In genomic region chr20:4556781-4557180, GRCh38 we compare ENCODE assay signal across 26 cellular contexts.
"Had no signal": no experiment of that assay in that cellular context is flagged by ENCODE, and none has a peak within 500 bp of the region (broad histone marks: within the 10 kb centered on the region; RNA-seq: fewer than 3 reads in every experiment).

No MANE protein-coding gene starts in this region.

- H3K9me3 ChIP-seq: colonic mucosa, esophagus muscularis mucosa, esophagus squamous epithelium had no signal

- H3K79me2 ChIP-seq: hepatocyte had no signal

- H3K9me3 Mint-ChIP-seq: dendritic cell treated with granulocyte-macrophage colony-stimulating factor and Interleukin-4, amounts not matched to agents 40 ng/mL and 50 ng/mL, for 4 days; effector memory CD8-positive, alpha-beta T cell; endodermal cell had no signal

- ATAC-seq: effector memory CD8-positive, alpha-beta T cell; esophagus mucosa; foreskin keratinocyte; gastrocnemius medialis; gastroesophageal sphincter; heart left ventricle; heart right ventricle had no signal

- H3K4me2 ChIP-seq: hepatocyte had no signal

- H3K27ac ChIP-seq: colonic mucosa, coronary artery, dorsolateral prefrontal cortex, esophagus muscularis mucosa, esophagus squamous epithelium, foreskin keratinocyte, gastrocnemius medialis, gastroesophageal sphincter, heart left ventricle, heart right ventricle, hepatocyte had no signal

- H2AFZ ChIP-seq: hepatocyte had no signal

- H3K4me3 Mint-ChIP-seq: dendritic cell treated with granulocyte-macrophage colony-stimulating factor and Interleukin-4, amounts not matched to agents 40 ng/mL and 50 ng/mL, for 4 days; effector memory CD8-positive, alpha-beta T cell; endodermal cell had no signal

- H3K4me1 Mint-ChIP-seq: endodermal cell had no signal

- H3K4me3 ChIP-seq: colonic mucosa, coronary artery, dorsolateral prefrontal cortex, esophagus muscularis mucosa, esophagus squamous epithelium, gastrocnemius medialis, gastroesophageal sphincter, heart left ventricle, heart right ventricle, hepatocyte had no signal

- H3K36me3 ChIP-seq: colonic mucosa, esophagus muscularis mucosa, esophagus squamous epithelium, gastrocnemius medialis, gastroesophageal sphincter, heart left ventricle, heart right ventricle had no signal

- H3K27ac Mint-ChIP-seq: dendritic cell treated with granulocyte-macrophage colony-stimulating factor and Interleukin-4, amounts not matched to agents 40 ng/mL and 50 ng/mL, for 4 days; effector memory CD8-positive, alpha-beta T cell; endodermal cell had no signal

- FAIRE-seq: endothelial cell of umbilical vein had no signal

- H3K27me3 ChIP-seq: colonic mucosa, esophagus muscularis mucosa, foreskin keratinocyte, gastrocnemius medialis, gastroesophageal sphincter, heart left ventricle, hepatocyte had no signal

- H3K4me1 ChIP-seq: colonic mucosa, esophagus muscularis mucosa, esophagus squamous epithelium, gastrocnemius medialis, gastroesophageal sphincter, heart right ventricle had no signal

- DNase-seq: colonic mucosa; cortex of kidney; dermis blood vessel endothelial cell; dorsolateral prefrontal cortex; effector CD4-positive, alpha-beta T cell; effector CD8-positive, alpha-beta T cell; effector memory CD4-positive, alpha-beta T cell; effector memory CD8-positive, alpha-beta T cell; endodermal cell; erythroblast; esophagus squamous epithelium; foreskin fibroblast; foreskin keratinocyte; foreskin melanocyte; gastrocnemius medialis; glutamatergic neuron; head of caudate nucleus; heart left ventricle; heart right ventricle had no signal
